In the genomic region with DNA sequence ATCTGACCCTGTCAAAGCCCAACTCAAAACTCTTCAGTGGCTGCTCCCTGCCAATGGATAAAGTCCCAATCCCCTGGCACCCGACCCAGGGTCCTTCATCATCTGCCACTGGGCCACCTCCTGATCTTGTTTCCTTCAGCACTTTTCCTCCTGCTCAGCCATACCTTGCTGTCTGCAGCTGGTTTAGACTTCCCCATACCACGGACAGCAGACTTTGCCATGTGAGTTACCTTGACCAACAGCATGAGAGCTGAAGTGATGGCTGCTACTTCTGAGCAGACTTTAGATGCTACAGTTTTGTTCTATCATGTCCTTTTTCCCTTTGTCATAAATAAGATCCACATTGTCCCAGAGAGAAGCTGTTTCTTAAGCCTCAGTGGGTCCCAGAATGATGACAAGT, we compare ENCODE assay signal across 28 cellular contexts. TPM values are rescaled to one million over a fixed set of nuclear protein-coding genes. Genes with fewer than 3 reads are reported as not detected.
DNase-seq lines count a peak whose midpoint lies in the region; ATAC-seq and TF ChIP-seq lines count a peak whose summit lies in the region.
"Had no signal": no experiment of that assay in that cellular context is flagged by ENCODE, and none has a peak within 500 bp of the region (broad histone marks: within the 10 kb centered on the region; RNA-seq: fewer than 3 reads in every experiment).

No MANE protein-coding gene starts in this region.

- dilution Hi-C loops in IMR-90 (cut with HindIII; ENCODE audit: low sequenced_read_pairs, unreplicated experiment): no loop called here

- H3K9me1 ChIP-seq in IMR-90 (ENCODE audit: insufficient read depth, low read length): no peaks in the 10 kb centered on the region

- peak overlapping the region; percentile 48 for H2AK9ac ChIP-seq in IMR-90 (replicated peaks; ENCODE audit: low read depth, low read length, poor library complexity)

- no peaks in the 10 kb centered on the region for H4K20me1 ChIP-seq in IMR-90 (ENCODE audit: insufficient read depth, low read length)

- H3K4me3 Mint-ChIP-seq in WTC11: peak overlapping the region; percentile 17; the same call in 1 of the 2 replicates
- H3K4me3 Mint-ChIP-seq: activated CD4-positive, alpha-beta T cell treated with anti-CD3 and anti-CD28 coated beads for 36 hours; activated CD8-positive, alpha-beta T cell treated with anti-CD3 and anti-CD28 coated beads, Interleukin-2, amount 10 ng/mL, durations not matched to agents 7 days and 5 days; activated naive CD4-positive, alpha-beta T cell treated with anti-CD3 and anti-CD28 coated beads, Interleukin-2, amount 10 ng/mL, durations not matched to agents 7 days and 5 days; T-helper 2 cell treated with Interferon-gamma antibody and Interleukin-4, amounts not matched to agents 5 μg/mL and 100 μg/mL, for 36 hours had no signal

- H3K27me3 ChIP-seq in IMR-90 (ENCODE audit: control insufficient read depth, insufficient read depth, low read length) (peaks cover 46% of the 10 kb centered on the region), neuronal stem cell (ENCODE audit: control insufficient read depth in 3 of 3, insufficient read depth in 3 of 3, low read depth in 1 of 3, low read length in 3 of 3) (peaks cover 0 to 11% (median 0%) of the 10 kb centered on the region in 3 experiments)
- H3K27me3 ChIP-seq: thyroid gland had no signal

- H2BK5ac ChIP-seq in IMR-90 (ENCODE audit: low read depth, low read length, poor library complexity, severe bottlenecking) (no peak overlapping the region), neuronal stem cell (ENCODE audit: low read length) (no peak overlapping the region)

- 21% methylated on average over 2 of the region's 2 CpGs; no CpG with 5 or more reads in 1 of the 2 experiments for WGBS in IMR-90 (ENCODE audit: extremely low coverage in 2 of 2, insufficient read length in 1 of 2), 2 experiments
- no CpG with 5 or more reads among the region's 2 CpGs for WGBS in neuronal stem cell (ENCODE audit: extremely low coverage in 2 of 2, insufficient read length in 2 of 2, insufficient replicate concordance in 1 of 2), 2 donors

- no peak overlapping the region for H2AFZ ChIP-seq in IMR-90 (replicated peaks; ENCODE audit: low read length, poor library complexity)
- no peak overlapping the region for H2AFZ ChIP-seq in neuronal stem cell (ENCODE audit: low read length)

- peak overlapping the region; percentile 17; the same call in 1 of the 2 replicates for H3K27ac Mint-ChIP-seq in WTC11
- H3K27ac Mint-ChIP-seq: activated CD4-positive, alpha-beta T cell treated with anti-CD3 and anti-CD28 coated beads for 36 hours; activated CD8-positive, alpha-beta T cell treated with anti-CD3 and anti-CD28 coated beads, Interleukin-2, amount 10 ng/mL, durations not matched to agents 7 days and 5 days; activated naive CD4-positive, alpha-beta T cell treated with anti-CD3 and anti-CD28 coated beads, Interleukin-2, amount 10 ng/mL, durations not matched to agents 7 days and 5 days; T-helper 2 cell treated with Interferon-gamma antibody and Interleukin-4, amounts not matched to agents 5 μg/mL and 100 μg/mL, for 36 hours had no signal

- no peak overlapping the region for H4K91ac ChIP-seq in IMR-90 (ENCODE audit: insufficient read depth, low read depth, low read length)
- no peak overlapping the region for H4K91ac ChIP-seq in neuronal stem cell (ENCODE audit: low read depth, low read length, poor library complexity)

- POLR2A ChIA-PET in IMR-90 (lab: Charles Lee; ENCODE audit: unreplicated experiment): no interaction called here
- POLR2A ChIA-PET in WTC11 (lab: Charles Lee): interaction anchor here (0.9 to 1.1 kb wide), 2 partner anchors 213 to 214 kb away, joined by 3 to 5 read pairs; a partner anchor contains a TSS

- H4K5ac ChIP-seq in IMR-90 (ENCODE audit: low read depth, low read length): no peak overlapping the region

- H3K56ac ChIP-seq in IMR-90 (ENCODE audit: extremely low read depth, insufficient read depth, low read length): no peak overlapping the region

- H3K36me3 Mint-ChIP-seq in WTC11: no peaks in the 10 kb centered on the region; the same call in 1 of the 2 replicates
- H3K36me3 Mint-ChIP-seq: activated naive CD4-positive, alpha-beta T cell treated with anti-CD3 and anti-CD28 coated beads, Interleukin-2, amount 10 ng/mL, durations not matched to agents 7 days and 5 days; brain had no signal

- H3K4me1 ChIP-seq in IMR-90 (ENCODE audit: control insufficient read depth, insufficient read depth, low read length): no peaks in the 10 kb centered on the region; the same call in 1 of the 2 replicates
- H3K4me1 ChIP-seq in neuronal stem cell (ENCODE audit: control insufficient read depth in 2 of 2, insufficient read depth in 1 of 2, low read depth in 1 of 2, low read length in 2 of 2): peaks cover 7 to 9% of the 10 kb centered on the region in 2 donors

- H3K79me1 ChIP-seq in IMR-90 (ENCODE audit: low read depth in 1 of 2, low read length in 2 of 2) (no peaks in the 10 kb centered on the region), neuronal stem cell (ENCODE audit: low read depth, low read length) (no peaks in the 10 kb centered on the region)

- H3K23ac ChIP-seq in IMR-90 (ENCODE audit: low read depth, low read length) (no peak overlapping the region; the same call in 1 of the 2 replicates), neuronal stem cell (ENCODE audit: low read depth, low read length, poor library complexity) (no peak overlapping the region)

- no peak for TF ChIP-seq POLR2A in IMR-90 (IDR thresholded peaks at IDR 0.05; ENCODE audit: low read depth, low read length)

- no peak overlapping the region for H2AK5ac ChIP-seq in IMR-90 (ENCODE audit: low read depth, low read length)
- no peak overlapping the region for H2AK5ac ChIP-seq in neuronal stem cell (ENCODE audit: low read depth, low read length)

- no peak overlapping the region for H3K9ac ChIP-seq in IMR-90 (ENCODE audit: low read depth, low read length)
- H3K9ac ChIP-seq in neuronal stem cell (ENCODE audit: low read depth, low read length, poor library complexity): no peak overlapping the region
- H3K9ac ChIP-seq: KMS-11 had no signal

- H4K8ac ChIP-seq in IMR-90 (ENCODE audit: low read depth in 2 of 2, low read length in 2 of 2): no peak overlapping the region
- no peak overlapping the region for H4K8ac ChIP-seq in neuronal stem cell (ENCODE audit: low read depth, low read length)

- H3K4ac ChIP-seq in IMR-90 (ENCODE audit: low read depth, low read length) (no peak overlapping the region), neuronal stem cell (ENCODE audit: low read length) (no peak overlapping the region)

- H3K27ac ChIP-seq in IMR-90 (ENCODE audit: insufficient read depth, low read length): no peak overlapping the region
- no peak overlapping the region for H3K27ac ChIP-seq in neuronal stem cell (replicated peaks; ENCODE audit: low read length)
- H3K27ac ChIP-seq: KMS-11, psoas muscle, thyroid gland had no signal

- intact Hi-C loops in IMR-90 (cut with micrococcal nuclease): no loop called here

- H3K9me3 ChIP-seq in IMR-90 (ENCODE audit: control insufficient read depth, insufficient read depth, low read length) (no peaks in the 10 kb centered on the region), neuronal stem cell (replicated peaks in 1 of 2; ENCODE audit: control insufficient read depth in 2 of 2, insufficient read depth in 1 of 2, low read depth in 1 of 2, low read length in 2 of 2) (peaks cover 0 to 3% of the 10 kb centered on the region in 2 donors)
- H3K9me3 ChIP-seq: psoas muscle, thyroid gland had no signal

- H2BK120ac ChIP-seq in IMR-90 (ENCODE audit: low read depth, low read length) (no peak overlapping the region), neuronal stem cell (ENCODE audit: low read depth, low read length) (no peak overlapping the region)

- no TSS peak for BruUV-seq in IMR-90 (replicated peaks; lab: Mats Ljungman, UMichigan)

- no peak for ATAC-seq in IMR-90 (ENCODE audit: low read depth)
- ATAC-seq in WTC11: peak; percentile 4; the same call in 1 of the 2 replicates
- ATAC-seq in HG02642 (IDR thresholded peaks at IDR 0.05; ENCODE audit: poor library complexity, unreplicated experiment): no peak
- no peak for ATAC-seq in HG03565 (IDR thresholded peaks at IDR 0.05; ENCODE audit: unreplicated experiment)
- ATAC-seq: activated CD4-positive, alpha-beta T cell treated with anti-CD3 and anti-CD28 coated beads for 36 hours; activated CD8-positive, alpha-beta T cell treated with anti-CD3 and anti-CD28 coated beads, Interleukin-2, amount 10 ng/mL, durations not matched to agents 7 days and 5 days; left lobe of liver; psoas muscle had no signal

- TF ChIP-seq CTCF in IMR-90 (conservative IDR thresholded peaks at IDR 0.05; ENCODE audit: low read depth, low read length) (no peak), WTC11 (IDR thresholded peaks at IDR 0.05) (no peak)

- no peaks in the 10 kb centered on the region for H3K36me3 ChIP-seq in IMR-90 (ENCODE audit: control insufficient read depth, insufficient read depth, low read length)
- peaks cover 0 to 12% of the 10 kb centered on the region in 2 donors for H3K36me3 ChIP-seq in neuronal stem cell (replicated peaks in 1 of 2; ENCODE audit: control insufficient read depth in 2 of 2, insufficient read depth in 2 of 2, low read length in 2 of 2)
- H3K36me3 ChIP-seq: thyroid gland had no signal

- H3K4me1 Mint-ChIP-seq in WTC11: peaks cover 54% of the 10 kb centered on the region

- H2BK15ac ChIP-seq in IMR-90 (ENCODE audit: low read depth, low read length) (no peak overlapping the region), neuronal stem cell (ENCODE audit: low read length) (no peak overlapping the region)

- H3K18ac ChIP-seq in IMR-90 (ENCODE audit: low read depth, low read length) (no peak overlapping the region), neuronal stem cell (ENCODE audit: low read length) (no peak overlapping the region)

- no peak overlapping the region for H2BK12ac ChIP-seq in neuronal stem cell (ENCODE audit: low read length)

- no peak overlapping the region for H3K4me3 ChIP-seq in IMR-90 (ENCODE audit: insufficient read depth, low read depth, low read length)
- no peak overlapping the region for H3K4me3 ChIP-seq in neuronal stem cell (ENCODE audit: low read length in 2 of 2)
- H3K4me3 ChIP-seq: psoas muscle, thyroid gland had no signal

- no peak for TF ChIP-seq RAD21 in IMR-90 (IDR thresholded peaks at IDR 0.05; ENCODE audit: low read length)

- H3K9me3 Mint-ChIP-seq in WTC11: no peaks in the 10 kb centered on the region
- H3K9me3 Mint-ChIP-seq: activated naive CD4-positive, alpha-beta T cell treated with anti-CD3 and anti-CD28 coated beads, Interleukin-2, amount 10 ng/mL, durations not matched to agents 7 days and 5 days; brain; T-helper 2 cell treated with Interferon-gamma antibody and Interleukin-4, amounts not matched to agents 5 μg/mL and 100 μg/mL, for 36 hours had no signal

- CTCF ChIA-PET in IMR-90 (lab: Yijun Ruan, JAX): no interaction called here
- CTCF ChIA-PET in WTC11 (lab: Charles Lee): interaction anchor here (1.0 to 6.6 kb wide), 2 partner anchors 19 to 162 kb away, joined by 3 to 43 read pairs; no protein-coding TSS in a partner anchor

- in situ Hi-C loops in IMR-90 (cut with MboI; ENCODE audit: low sequenced_read_pairs): no loop called here

- DNase-seq in IMR-90 (no peak), WTC11 (ENCODE audit: low spot score) (no peak), iPS-NIHi11 (ENCODE audit: low spot score) (peak; percentile 18), renal cortical epithelial cell (ENCODE audit: low read depth) (peak; percentile 36), neuronal stem cell (ENCODE audit: low spot score) (no peak)
- DNase-seq: activated CD4-positive, alpha-beta T cell treated with anti-CD3 and anti-CD28 coated beads for 36 hours; activated CD8-positive, alpha-beta T cell treated with anti-CD3 and anti-CD28 coated beads, Interleukin-2, amount 10 ng/mL, durations not matched to agents 7 days and 5 days; activated naive CD4-positive, alpha-beta T cell treated with anti-CD3 and anti-CD28 coated beads, Interleukin-2, amount 10 ng/mL, durations not matched to agents 7 days and 5 days; C1 segment of cervical spinal cord; DMS79; foreskin melanocyte; HCEC 1CT; mesenchymal stem cell; MM.1S; NCI-H1105 treated with DMSO at 0.1 percent for 48 hours; NCI-H187 treated with DMSO at 0.1 percent for 48 hours; NCI-H2171 treated with DMSO at 0.1 percent for 48 hours; NCI-H510A treated with DMSO at 0.1 percent for 48 hours; psoas muscle; Right ventricle myocardium superior; stimulated activated CD4-positive, alpha-beta T cell treated with anti-CD3 and anti-CD28 coated beads, Interleukin-4, amount 100 ng/mL, for 24 hours; thyroid gland had no signal

- H3K27me3 Mint-ChIP-seq in WTC11 (ENCODE audit: low read depth): peaks cover 22% of the 10 kb centered on the region

- H2BK20ac ChIP-seq in IMR-90 (ENCODE audit: low read depth, low read length): no peak overlapping the region

- H3K4me2 ChIP-seq in IMR-90 (ENCODE audit: low read depth, low read length) (no peak overlapping the region), neuronal stem cell (ENCODE audit: insufficient read depth, low read length, poor library complexity, severe bottlenecking) (no peak overlapping the region)
- H3K4me2 ChIP-seq: KMS-11 had no signal

- H3K14ac ChIP-seq in IMR-90 (replicated peaks; ENCODE audit: low read depth, low read length): no peak overlapping the region
- no peak overlapping the region for H3K14ac ChIP-seq in neuronal stem cell (ENCODE audit: low read length)

RNA-seq across cellular contexts. Expression of a gene that starts 33.3 kb away (rescaled TPM):
- not detected in 2 replicates for total RNA-seq in IMR-90 (2012; rRNA removed)
- polyA plus RNA-seq in IMR-90 (2012; rRNA removed): not detected in 2 replicates
- not detected in 2 replicates for polyA plus RNA-seq in IMR-90 (2012; cell fraction: cytosol; rRNA removed)
- polyA plus RNA-seq in IMR-90 (2012; cell fraction: nucleus; rRNA removed; ENCODE audit: low replicate concordance): not detected in 2 replicates
- total RNA-seq in WTC11 (2021): 43.0 to 69.2 TPM (median 45.2 TPM) in 3 replicates
- 9.9 and 91.9 TPM in 2 replicates for total RNA-seq in renal cortical epithelial cell
- polyA plus RNA-seq in neuronal stem cell (2013, experiment 1 of 2): 4.6 TPM
- polyA plus RNA-seq in neuronal stem cell (2013, experiment 2 of 2): 4.7 TPM

Comparison
In these comparisons a context has a peak if more than half of its experiments do, and no peak if none do; other contexts are left out.
1. DNase-seq: peak in iPS-NIHi11 (single experiment) and renal cortical epithelial cell (single experiment); none in IMR-90 (single experiment), WTC11 (single experiment) and neuronal stem cell (single experiment).
2. RNA of a gene that starts 33.3 kb away (total RNA-seq): 9.9 to 91.9 TPM in renal cortical epithelial cell and 43.0 to 69.2 TPM in WTC11; not detected in IMR-90; every median in the first group is over 10 times any median in the second.